8 cellular contexts compared by ENCODE assay signal in the genomic region with DNA sequence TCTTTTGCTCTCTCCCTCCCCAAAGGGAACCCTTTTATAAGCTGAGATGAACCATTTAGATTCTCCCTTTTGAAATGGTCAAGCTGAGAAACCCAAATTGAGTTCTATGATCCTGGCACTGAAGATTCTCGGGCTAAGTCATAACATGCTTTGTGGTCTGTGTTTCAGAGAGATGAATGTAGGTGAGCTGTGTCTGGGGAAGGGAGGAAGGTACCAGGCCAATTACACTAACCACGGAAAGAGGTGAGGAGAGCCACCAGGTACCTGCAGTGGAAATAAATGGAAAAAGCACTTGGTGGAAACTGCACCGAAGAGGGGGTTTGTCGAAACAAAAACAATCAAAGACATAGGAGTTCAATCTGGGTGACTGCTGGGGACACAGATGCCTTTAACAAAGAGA. TPM values are rescaled to one million over a fixed set of nuclear protein-coding genes. Genes with fewer than 3 reads are reported as not detected.
DNase-seq lines count a peak whose midpoint lies in the region; ATAC-seq, FAIRE-seq and TF ChIP-seq lines count a peak whose summit lies in the region.

No MANE protein-coding gene starts in this region.

- DNase-seq in GM18507 (ENCODE audit: extremely low spot score, insufficient read length, low read depth) (no peak), breast epithelium (ENCODE audit: low spot score in 2 of 2) (no peak), progenitor cell of endocrine pancreas (ENCODE audit: low spot score, unreplicated experiment) (no peak), SKM-1 treated with dmso at 0.1 percent for 144 hours (lab: John Stamatoyannopoulos, UW; ENCODE audit: unreplicated experiment) (no peak), NCI-H2171 treated with DMSO at 0.1 percent for 48 hours (lab: John Stamatoyannopoulos, UW) (no peak), cerebellum (ENCODE audit: low spot score) (no peak)

- peaks cover 0 to 11% of the 10 kb centered on the region in 2 donors for H3K4me1 ChIP-seq in breast epithelium

- intact Hi-C loops in breast epithelium (cut with DNase I; ENCODE audit: low total_unique reads), result no loop called here

- FAIRE-seq in GM18507 (lab: Jason Lieb, UNC), result peak; percentile 87

- H3K9me3 Mint-ChIP-seq in progenitor cell of endocrine pancreas (ENCODE audit: low read depth), result no peaks in the 10 kb centered on the region

- peak overlapping the region; percentile 77 to 89 for H3K27ac ChIP-seq in breast epithelium

- no peaks in the 10 kb centered on the region for H3K9me3 ChIP-seq in breast epithelium

- no peaks in the 10 kb centered on the region for H3K36me3 ChIP-seq in breast epithelium

- ATAC-seq in HG03066 (IDR thresholded peaks at IDR 0.05; ENCODE audit: low read depth, unreplicated experiment) (peak; percentile 27), HG02759 (IDR thresholded peaks at IDR 0.05; ENCODE audit: unreplicated experiment) (no peak)

- TF ChIP-seq CTCF in breast epithelium (IDR thresholded peaks at IDR 0.05) (no peak), progenitor cell of endocrine pancreas (IDR thresholded peaks at IDR 0.05; ENCODE audit: unreplicated experiment) (no peak)

- H3K27ac Mint-ChIP-seq in progenitor cell of endocrine pancreas, result peak overlapping the region; percentile 6

- peaks cover 6% of the 10 kb centered on the region for H3K36me3 Mint-ChIP-seq in progenitor cell of endocrine pancreas (ENCODE audit: insufficient read depth)

- TF ChIP-seq POLR2A in breast epithelium (IDR thresholded peaks at IDR 0.05), result no peak

- H3K4me3 ChIP-seq in breast epithelium, result peak overlapping the region in 2 of 3 donors; percentile 74 to 75

- H3K27me3 ChIP-seq in breast epithelium, result no peaks in the 10 kb centered on the region

- H3K4me3 Mint-ChIP-seq in progenitor cell of endocrine pancreas (ENCODE audit: low read depth), result peak overlapping the region; percentile 9

- H3K4me1 Mint-ChIP-seq in progenitor cell of endocrine pancreas (ENCODE audit: low read depth), result peaks cover 28% of the 10 kb centered on the region

- H3K27me3 Mint-ChIP-seq in progenitor cell of endocrine pancreas, result peaks cover 4% of the 10 kb centered on the region

RNA-seq across cellular contexts. Expression of gene MRPL44, which starts 1.0 kb away (rescaled TPM):
- 10 to 100 TPM; 22.4 to 27.4 (median 24.3) TPM for total RNA-seq in breast epithelium
- 26.1 and 27.3 TPM in 2 replicates for total RNA-seq in progenitor cell of endocrine pancreas
- 27.9 TPM for total RNA-seq in cerebellum

RNA-seq across cellular contexts. Expression of gene WDFY1, which starts 11.1 kb away (rescaled TPM):
- total RNA-seq in breast epithelium, result 10 to 100 TPM; 45.2 to 57.6 (median 46.2) TPM
- 52.3 and 54.6 TPM in 2 replicates for total RNA-seq in progenitor cell of endocrine pancreas
- 58.1 TPM for total RNA-seq in cerebellum
